1 cellular context compared by ENCODE assay signal in genomic region chr4:186829740-186830449, GRCh38.
TF ChIP-seq lines count a peak whose summit lies in the region.

No MANE protein-coding gene starts in this region.

TF ChIP-seq in HepG2, 621 proteins besides CTCF, POLR2A, EP300 and RAD21 (continued from another document and continues in another):
- TF ChIP-seq AKNA (CRISPR knock-in tag; IDR thresholded peaks at IDR 0.05; ENCODE audit: borderline replicate concordance), result no peak
- no peak for TF ChIP-seq MBNL3 (CRISPR knock-in tag; conservative IDR thresholded peaks at IDR 0.05)
- TF ChIP-seq ZNF224 (CRISPR knock-in tag; IDR thresholded peaks at IDR 0.05), result no peak
- TF ChIP-seq NR2F2 (IDR thresholded peaks at IDR 0.05; ENCODE audit: borderline replicate concordance, low read depth), result no peak
- no peak for TF ChIP-seq CENPX (CRISPR knock-in tag; IDR thresholded peaks at IDR 0.05)
- TF ChIP-seq ZNF660 (CRISPR knock-in tag; IDR thresholded peaks at IDR 0.05; ENCODE audit: borderline replicate concordance, low read depth), result no peak
- no peak for TF ChIP-seq HNF1A (IDR thresholded peaks at IDR 0.05; ENCODE audit: low read depth)
- TF ChIP-seq HNF1A (CRISPR knock-in tag; IDR thresholded peaks at IDR 0.05; ENCODE audit: borderline replicate concordance), result no peak
- no peak for TF ChIP-seq ZSCAN12 (CRISPR knock-in tag; IDR thresholded peaks at IDR 0.05)
- no peak for TF ChIP-seq U2AF2 (IDR thresholded peaks at IDR 0.05; ENCODE audit: low read depth, low read length)
- no peak for TF ChIP-seq ZNF567 (CRISPR knock-in tag; IDR thresholded peaks at IDR 0.05; ENCODE audit: borderline replicate concordance)
- TF ChIP-seq NRL (CRISPR knock-in tag; IDR thresholded peaks at IDR 0.05; ENCODE audit: borderline replicate concordance), result no peak
- TF ChIP-seq REPIN1 (CRISPR knock-in tag; IDR thresholded peaks at IDR 0.05; ENCODE audit: borderline replicate concordance, low read depth), result no peak
- no peak for TF ChIP-seq ZNF121 (CRISPR knock-in tag; IDR thresholded peaks at IDR 0.05)
- no peak for TF ChIP-seq KLF13 (CRISPR knock-in tag; IDR thresholded peaks at IDR 0.05)
- TF ChIP-seq ATM (IDR thresholded peaks at IDR 0.05; ENCODE audit: borderline replicate concordance), result no peak
- TF ChIP-seq ZNF646 (CRISPR knock-in tag; IDR thresholded peaks at IDR 0.05), result no peak
- TF ChIP-seq ZBTB46 (CRISPR knock-in tag; IDR thresholded peaks at IDR 0.05; ENCODE audit: borderline replicate concordance), result no peak
- TF ChIP-seq HOXA9 (CRISPR knock-in tag; IDR thresholded peaks at IDR 0.05; ENCODE audit: borderline replicate concordance), result no peak
- no peak for TF ChIP-seq MED8 (CRISPR knock-in tag; IDR thresholded peaks at IDR 0.05; ENCODE audit: insufficient replicate concordance)
- TF ChIP-seq HOXD1 (CRISPR knock-in tag; IDR thresholded peaks at IDR 0.05), result no peak
- TF ChIP-seq SRSF9 (IDR thresholded peaks at IDR 0.05; ENCODE audit: borderline replicate concordance, insufficient read depth, low read depth, low read length, poor library complexity, severe bottlenecking), result no peak
- TF ChIP-seq KLF6 (CRISPR knock-in tag; IDR thresholded peaks at IDR 0.05), result no peak
- no peak for TF ChIP-seq TOPORS (CRISPR knock-in tag; IDR thresholded peaks at IDR 0.05)
- no peak for TF ChIP-seq XBP1 (CRISPR knock-in tag; IDR thresholded peaks at IDR 0.05)
- TF ChIP-seq ZNF7 (CRISPR knock-in tag; IDR thresholded peaks at IDR 0.05), result no peak
- TF ChIP-seq TEAD2 (CRISPR knock-in tag; IDR thresholded peaks at IDR 0.05), result no peak
- no peak for TF ChIP-seq ZNF17 (CRISPR knock-in tag; IDR thresholded peaks at IDR 0.05)
- TF ChIP-seq ZZZ3 (CRISPR knock-in tag; IDR thresholded peaks at IDR 0.05; ENCODE audit: borderline replicate concordance), result no peak
- TF ChIP-seq MAFK (conservative IDR thresholded peaks at IDR 0.05 in 1 of 2, IDR thresholded peaks at IDR 0.05 in 1 of 2; ENCODE audit: low read length in 2 of 2), result peak; percentile 13 to 40; a peak in 1 of 4 replicates
- no peak for TF ChIP-seq ZC3H13 (CRISPR knock-in tag; IDR thresholded peaks at IDR 0.05)
- no peak for TF ChIP-seq ZSCAN9 (CRISPR knock-in tag; IDR thresholded peaks at IDR 0.05; ENCODE audit: borderline replicate concordance)
- TF ChIP-seq RFX1 (IDR thresholded peaks at IDR 0.05), result no peak
- TF ChIP-seq CHCHD3 (CRISPR knock-in tag; IDR thresholded peaks at IDR 0.05), result no peak
- TF ChIP-seq KDM4B (CRISPR knock-in tag; IDR thresholded peaks at IDR 0.05), result no peak
- TF ChIP-seq SKIL (CRISPR knock-in tag; IDR thresholded peaks at IDR 0.05; ENCODE audit: borderline replicate concordance), result no peak
- peak; percentile 46 for TF ChIP-seq MED1 (CRISPR knock-in tag; IDR thresholded peaks at IDR 0.05)
- TF ChIP-seq ATF1 (CRISPR knock-in tag; IDR thresholded peaks at IDR 0.05), result no peak
- no peak for TF ChIP-seq ZNF513 (CRISPR knock-in tag; conservative IDR thresholded peaks at IDR 0.05)
- TF ChIP-seq SIN3B (IDR thresholded peaks at IDR 0.05; ENCODE audit: low read length), result no peak
- no peak for TF ChIP-seq HOXA5 (CRISPR knock-in tag; IDR thresholded peaks at IDR 0.05)
